Comparison of ENCODE assay signal across 1 cellular context in genomic region chr19:51296331-51297093, GRCh38.
TF ChIP-seq lines count a peak whose summit lies in the region.

No MANE protein-coding gene starts in this region.

TF ChIP-seq in GM23338, 12 proteins besides CTCF, POLR2A, EP300 and RAD21 (continued from another document):
- TF ChIP-seq REST (IDR thresholded peaks at IDR 0.05; ENCODE audit: unreplicated experiment) (no peak), NANOG (IDR thresholded peaks at IDR 0.05; ENCODE audit: borderline replicate concordance) (no peak), ETS1 (IDR thresholded peaks at IDR 0.05) (no peak), JUNB (IDR thresholded peaks at IDR 0.05; ENCODE audit: unreplicated experiment) (no peak), ZNF114 (CRISPR knock-in tag; IDR thresholded peaks at IDR 0.05) (no peak), POLR2AphosphoS5 (IDR thresholded peaks at IDR 0.05; ENCODE audit: low read depth) (no peak), ZNF462 (CRISPR knock-in tag; IDR thresholded peaks at IDR 0.05) (no peak), EZH2phosphoT487 (IDR thresholded peaks at IDR 0.05; ENCODE audit: unreplicated experiment) (no peak), EZH2 (IDR thresholded peaks at IDR 0.05; ENCODE audit: low read depth, unreplicated experiment) (no peak)
